ENCODE assay signal across 8 cellular contexts in genomic region chr9:121200346-121200745, GRCh38. TPM values are rescaled to one million over a fixed set of nuclear protein-coding genes. Genes with fewer than 3 reads are reported as not detected.
A peak's percentile ranks its signal among the peaks of the same experiment; 100 is the strongest.
DNase-seq lines count a peak whose midpoint lies in the region; ATAC-seq and TF ChIP-seq lines count a peak whose summit lies in the region.

No MANE protein-coding gene starts in this region.

- DNase-seq in IMR-90 (no peak), cardiac fibroblast (ENCODE audit: low read depth in 2 of 2) (no peak), activated gamma-delta T cell (lab: John Stamatoyannopoulos, UW) (no peak), germinal center (ENCODE audit: low spot score) (no peak), NCI-H82 treated with DMSO at 0.1 percent for 48 hours (lab: John Stamatoyannopoulos, UW; ENCODE audit: unreplicated experiment) (no peak), T1000 (lab: John Stamatoyannopoulos, UW) (no peak)

- 0 out of 2 replicates have a peak overlapping the region, but pooled peaks have one; percentile 7 for H3K4ac ChIP-seq in IMR-90 (ENCODE audit: low read depth, low read length)

- H3K4me3 ChIP-seq in ACC112 (ENCODE audit: low read depth, low read length) (peak overlapping the region; percentile 96), IMR-90 (ENCODE audit: insufficient read depth, low read depth, low read length) (peak overlapping the region; percentile 77), cardiac fibroblast (replicated peaks in 1 of 2; ENCODE audit: low read depth in 2 of 2, low read length in 2 of 2) (peak overlapping the region; percentile 74 to 95), muscle layer of duodenum (ENCODE audit: low read depth in 1 of 2, low read length in 2 of 2) (peak overlapping the region; percentile 85 to 87)

- H2BK5ac ChIP-seq in IMR-90 (ENCODE audit: low read depth, low read length, poor library complexity, severe bottlenecking): no peak overlapping the region

- WGBS in IMR-90 (ENCODE audit: extremely low coverage in 2 of 2, insufficient read length in 1 of 2), 2 experiments: 17% methylated on average over 1 of the region's 4 CpGs; no CpG with 5 or more reads in 1 of the 2 experiments

- H2BK15ac ChIP-seq in IMR-90 (ENCODE audit: low read depth, low read length): no peak overlapping the region

- H3K23ac ChIP-seq in IMR-90 (ENCODE audit: low read depth, low read length): peak overlapping the region; percentile 91

- BruUV-seq in IMR-90 (replicated peaks; lab: Mats Ljungman, UMichigan): no TSS peak

- H3K27ac ChIP-seq in ACC112 (ENCODE audit: low read depth, low read length) (no peak overlapping the region), IMR-90 (ENCODE audit: insufficient read depth, low read length) (peak overlapping the region; percentile 36), muscle layer of duodenum (ENCODE audit: low read length) (peak overlapping the region; percentile 76)

- intact Hi-C loops in IMR-90 (cut with micrococcal nuclease): no loop called here

- no peak for ATAC-seq in IMR-90 (ENCODE audit: low read depth)

- peaks cover 61% of the 10 kb centered on the region for H4K20me1 ChIP-seq in IMR-90 (ENCODE audit: insufficient read depth, low read length)

- H3K27me3 ChIP-seq in ACC112 (ENCODE audit: insufficient read depth, low read length) (no peaks in the 10 kb centered on the region), IMR-90 (ENCODE audit: control insufficient read depth, insufficient read depth, low read length) (no peaks in the 10 kb centered on the region), muscle layer of duodenum (ENCODE audit: low read depth, low read length) (no peaks in the 10 kb centered on the region)

- no peak overlapping the region; the same call in 1 of the 2 replicates for H3K18ac ChIP-seq in IMR-90 (ENCODE audit: low read depth, low read length)

- dilution Hi-C loops in IMR-90 (cut with HindIII; ENCODE audit: low sequenced_read_pairs, unreplicated experiment): no loop called here

- H2BK20ac ChIP-seq in IMR-90 (ENCODE audit: low read depth, low read length): no peak overlapping the region

- H3K4me1 ChIP-seq in ACC112 (ENCODE audit: control insufficient read depth, insufficient read depth, low read length, unreplicated experiment): peaks cover 39% of the 10 kb centered on the region
- H3K4me1 ChIP-seq in IMR-90 (ENCODE audit: control insufficient read depth, insufficient read depth, low read length): peaks cover 9% of the 10 kb centered on the region
- H3K4me1 ChIP-seq in muscle layer of duodenum (ENCODE audit: control insufficient read depth in 1 of 2, insufficient read depth in 2 of 2, low read length in 2 of 2): peaks cover 18 to 58% of the 10 kb centered on the region in 2 donors

- H3K9ac ChIP-seq in IMR-90 (ENCODE audit: low read depth, low read length): peak overlapping the region; percentile 75

- peaks cover 66% of the 10 kb centered on the region for H3K79me2 ChIP-seq in ACC112 (ENCODE audit: control insufficient read depth, insufficient read depth, low read length, unreplicated experiment)

- H2AFZ ChIP-seq in ACC112 (ENCODE audit: low read length, unreplicated experiment): no peak overlapping the region
- no peak overlapping the region for H2AFZ ChIP-seq in IMR-90 (replicated peaks; ENCODE audit: low read length, poor library complexity)

- peak overlapping the region; percentile 44; the same call in 1 of the 2 replicates for H3K56ac ChIP-seq in IMR-90 (ENCODE audit: extremely low read depth, insufficient read depth, low read length)

- H4K8ac ChIP-seq in IMR-90 (ENCODE audit: low read depth in 2 of 2, low read length in 2 of 2): no peak overlapping the region

- TF ChIP-seq POLR2A in IMR-90 (IDR thresholded peaks at IDR 0.05; ENCODE audit: low read depth, low read length): no peak

- CTCF ChIA-PET in IMR-90 (lab: Yijun Ruan, JAX): no interaction called here

- POLR2A ChIA-PET in IMR-90 (lab: Charles Lee; ENCODE audit: unreplicated experiment): no interaction called here

- no peaks in the 10 kb centered on the region for H3K9me3 ChIP-seq in IMR-90 (ENCODE audit: control insufficient read depth, insufficient read depth, low read length)
- H3K9me3 ChIP-seq in muscle layer of duodenum (ENCODE audit: control insufficient read depth in 1 of 2, low read length in 2 of 2): no peaks in the 10 kb centered on the region

- TF ChIP-seq CTCF in IMR-90 (conservative IDR thresholded peaks at IDR 0.05; ENCODE audit: low read depth, low read length) (no peak), cardiac fibroblast (IDR thresholded peaks at IDR 0.05; ENCODE audit: low read depth, low read length) (no peak)

- H4K91ac ChIP-seq in IMR-90 (ENCODE audit: insufficient read depth, low read depth, low read length): no peak overlapping the region

- peak overlapping the region; percentile 73 for H3K14ac ChIP-seq in IMR-90 (replicated peaks; ENCODE audit: low read depth, low read length)

- peak overlapping the region; percentile 100 for H3K4me2 ChIP-seq in IMR-90 (ENCODE audit: low read depth, low read length)

- H3K9me1 ChIP-seq in IMR-90 (ENCODE audit: insufficient read depth, low read length): peaks cover 10% of the 10 kb centered on the region

- no peak overlapping the region for H2AK9ac ChIP-seq in IMR-90 (replicated peaks; ENCODE audit: low read depth, low read length, poor library complexity)

- H3K36me3 ChIP-seq in ACC112 (ENCODE audit: insufficient read depth, low read length) (no peaks in the 10 kb centered on the region), IMR-90 (ENCODE audit: control insufficient read depth, insufficient read depth, low read length) (no peaks in the 10 kb centered on the region; the same call in 1 of the 2 replicates), muscle layer of duodenum (ENCODE audit: control insufficient read depth in 1 of 2, insufficient read depth in 2 of 2, low read length in 2 of 2) (no peaks in the 10 kb centered on the region)

- H2BK120ac ChIP-seq in IMR-90 (ENCODE audit: low read depth, low read length): no peak overlapping the region

- in situ Hi-C loops in IMR-90 (cut with MboI; ENCODE audit: low sequenced_read_pairs): no loop called here

- peaks cover 4 to 24% of the 10 kb centered on the region in 2 experiments; a peak in 3 of 4 replicates for H3K79me1 ChIP-seq in IMR-90 (ENCODE audit: low read depth in 1 of 2, low read length in 2 of 2)

- H4K5ac ChIP-seq in IMR-90 (ENCODE audit: low read depth, low read length): no peak overlapping the region

- H2AK5ac ChIP-seq in IMR-90 (ENCODE audit: low read depth, low read length): peak overlapping the region; percentile 59; the same call in 1 of the 2 replicates

- no peak for TF ChIP-seq RAD21 in IMR-90 (IDR thresholded peaks at IDR 0.05; ENCODE audit: low read length)

TF ChIP-seq in IMR-90, 13 proteins besides CTCF, POLR2A, EP300 and RAD21:
- TF ChIP-seq RCOR1 (IDR thresholded peaks at IDR 0.05; ENCODE audit: insufficient replicate concordance, low read length) (no peak), MAFK (IDR thresholded peaks at IDR 0.05; ENCODE audit: low read depth, low read length) (no peak), CHD1 (IDR thresholded peaks at IDR 0.05; ENCODE audit: low read depth, low read length) (no peak), BHLHE40 (IDR thresholded peaks at IDR 0.05; ENCODE audit: low read depth, low read length) (no peak), FOS (IDR thresholded peaks at IDR 0.05; ENCODE audit: low read depth, low read length) (no peak)

RNA-seq across cellular contexts. Expression of gene RAB14, which starts 1.3 kb away (rescaled TPM):
- total RNA-seq in IMR-90 (2012; rRNA removed): 20.1 and 36.1 TPM in 2 replicates
- polyA plus RNA-seq in IMR-90 (2012; rRNA removed): 22.8 and 29.3 TPM in 2 replicates
- polyA plus RNA-seq in IMR-90 (2012; cell fraction: cytosol; rRNA removed): 4.7 and 8.9 TPM in 2 replicates
- polyA plus RNA-seq in IMR-90 (2012; cell fraction: nucleus; rRNA removed; ENCODE audit: low replicate concordance): 2.7 and 18.8 TPM in 2 replicates
